Comparison of ENCODE assay signal across 9 cellular contexts in the genomic region with DNA sequence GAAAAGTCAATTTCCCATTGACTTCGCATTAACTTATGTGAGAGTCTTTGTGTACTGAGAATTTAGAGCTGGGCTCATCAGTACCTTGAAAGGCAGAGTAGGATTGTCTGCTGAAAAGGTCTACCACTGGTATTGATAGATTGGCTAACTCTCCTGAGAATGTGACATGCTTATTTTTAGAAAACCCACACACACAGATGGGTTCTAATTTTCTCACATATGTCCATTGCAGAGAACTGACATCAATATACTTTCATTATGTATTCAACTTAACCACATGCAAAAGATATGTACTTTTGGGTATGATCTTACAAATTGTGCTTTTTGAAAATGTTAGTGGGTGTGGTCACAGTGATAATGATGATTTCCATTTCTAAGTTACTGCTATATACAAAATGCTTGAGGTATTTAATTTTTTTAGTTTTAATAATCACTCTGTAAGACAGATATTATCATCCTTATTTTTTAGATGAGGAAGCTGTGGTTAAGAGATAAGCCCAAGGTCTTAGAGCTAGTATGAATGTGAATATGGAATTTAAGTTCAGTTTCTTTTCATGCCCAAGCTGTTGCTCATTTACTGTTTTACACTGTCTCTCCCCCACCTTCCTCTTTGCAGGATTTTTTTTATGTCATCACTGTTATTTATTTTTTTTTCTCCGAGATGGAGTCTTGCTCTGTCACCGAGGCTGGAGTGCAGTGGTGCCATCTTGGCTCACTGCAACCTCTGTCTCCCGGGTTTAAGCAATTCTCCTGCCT. TPM values are rescaled to one million over a fixed set of nuclear protein-coding genes. Genes with fewer than 3 reads are reported as not detected.
DNase-seq lines count a peak whose midpoint lies in the region; ATAC-seq and TF ChIP-seq lines count a peak whose summit lies in the region.
"Had no signal": no experiment of that assay in that cellular context is flagged by ENCODE, and none has a peak within 500 bp of the region (broad histone marks: within the 10 kb centered on the region; RNA-seq: fewer than 3 reads in every experiment).

No MANE protein-coding gene starts in this region.

- H3K27me3 ChIP-seq in breast epithelium: no peaks in the 10 kb centered on the region

- DNase-seq in activated naive CD4-positive, alpha-beta T cell treated with anti-CD3 and anti-CD28 coated beads, Interleukin-2, amount 50 U/mL, for 72 hours (ENCODE audit: low spot score in 2 of 2): no peak
- no peak for DNase-seq in activated naive CD4-positive, alpha-beta T cell treated with anti-CD3 and anti-CD28 coated beads, Interleukin-2, amount 50 U/mL, for 16 hours
- DNase-seq in NCI-H226 (peak; percentile 42), activated gamma-delta T cell (lab: John Stamatoyannopoulos, UW) (no peak), breast epithelium (ENCODE audit: low spot score in 2 of 2) (no peak), COLO829 (ENCODE audit: low spot score) (no peak), NCI-H345 (lab: John Stamatoyannopoulos, UW) (no peak)

- no peak overlapping the region for H3K4me3 ChIP-seq in breast epithelium

- H3K4me1 ChIP-seq in breast epithelium: no peaks in the 10 kb centered on the region

- H3K9me3 ChIP-seq in breast epithelium: no peaks in the 10 kb centered on the region

- no peaks in the 10 kb centered on the region for H3K36me3 ChIP-seq in breast epithelium

- intact Hi-C loops in breast epithelium (cut with DNase I; ENCODE audit: low total_unique reads): no loop called here

- no peak for TF ChIP-seq CTCF in breast epithelium (IDR thresholded peaks at IDR 0.05)

- peak; percentile 78 to 90 for ATAC-seq in activated naive CD4-positive, alpha-beta T cell treated with anti-CD3 and anti-CD28 coated beads, Interleukin-2, amount 50 U/mL, for 72 hours
- ATAC-seq in HG02943 (IDR thresholded peaks at IDR 0.05; ENCODE audit: low read depth, unreplicated experiment): peak; percentile 86

- H3K27ac ChIP-seq in breast epithelium: no peak overlapping the region

- peak overlapping the region in 1 of 2 donors; percentile 67 for H3K27ac Mint-ChIP-seq in activated naive CD4-positive, alpha-beta T cell treated with anti-CD3 and anti-CD28 coated beads, Interleukin-2, amount 50 U/mL, for 72 hours
- H3K27ac Mint-ChIP-seq: T-helper 1 cell treated with Interleukin-12 subunit alpha and Interleukin-12 subunit beta and Interleukin-4 antibody, amounts not matched to agents 30 μg/mL and 1 μg/mL, for 36 hours had no signal

- no peaks in the 10 kb centered on the region for H3K9me3 Mint-ChIP-seq in activated naive CD4-positive, alpha-beta T cell treated with anti-CD3 and anti-CD28 coated beads, Interleukin-2, amount 50 U/mL, for 72 hours
- H3K9me3 Mint-ChIP-seq: T-helper 1 cell treated with Interleukin-12 subunit alpha and Interleukin-12 subunit beta and Interleukin-4 antibody, amounts not matched to agents 30 μg/mL and 1 μg/mL, for 36 hours had no signal

- H3K36me3 Mint-ChIP-seq in activated naive CD4-positive, alpha-beta T cell treated with anti-CD3 and anti-CD28 coated beads, Interleukin-2, amount 50 U/mL, for 72 hours: peaks cover 0 to 11% of the 10 kb centered on the region in 2 donors

- no peak for TF ChIP-seq POLR2A in breast epithelium (IDR thresholded peaks at IDR 0.05)

RNA-seq across cellular contexts. Expression of a gene that starts 22.3 kb away (rescaled TPM):
- 10 to 100 TPM; 20.0 to 23.9 TPM for total RNA-seq in activated naive CD4-positive, alpha-beta T cell treated with anti-CD3 and anti-CD28 coated beads, Interleukin-2, amount 50 U/mL, for 72 hours
- total RNA-seq in breast epithelium: 10 to 100 TPM; 13.8 to 15.1 (median 14.0) TPM

RNA-seq across cellular contexts. Expression of a gene that starts 43.8 kb away (rescaled TPM):
- 1 to 10 TPM; 4.1 to 5.8 TPM for total RNA-seq in activated naive CD4-positive, alpha-beta T cell treated with anti-CD3 and anti-CD28 coated beads, Interleukin-2, amount 50 U/mL, for 72 hours
- 10 to 100 TPM in 1 of 3 donors, 1 to 10 TPM in 2; 3.8 to 24.3 (median 4.6) TPM for total RNA-seq in breast epithelium
